8 cellular contexts compared by ENCODE assay signal in genomic region chr7:84195295-84196006, GRCh38. TPM values are rescaled to one million over a fixed set of nuclear protein-coding genes. Genes with fewer than 3 reads are reported as not detected.
DNase-seq lines count a peak whose midpoint lies in the region; ATAC-seq and TF ChIP-seq lines count a peak whose summit lies in the region.

No MANE protein-coding gene starts in this region.

- peak overlapping the region; percentile 78 for H3K27ac ChIP-seq in Panc1 (ENCODE audit: low read length)
- H3K27ac ChIP-seq in epithelial cell of prostate, result peak overlapping the region; percentile 82

- H3K4me3 ChIP-seq in Panc1 (ENCODE audit: low read depth in 2 of 2, low read length in 2 of 2), result peak overlapping the region; percentile 64 to 77

- H3K27me3 ChIP-seq in Panc1 (ENCODE audit: control insufficient read depth, insufficient read depth, low read length), result no peaks in the 10 kb centered on the region

- POLR2A ChIA-PET in Panc1 (lab: Charles Lee), result interaction anchor here (0.6 to 1.2 kb wide), 6 partner anchors 192 to 364 kb away, joined by 3 to 6 read pairs (median 4); no protein-coding TSS in a partner anchor

- no peaks in the 10 kb centered on the region for H3K9me3 ChIP-seq in Panc1 (ENCODE audit: control insufficient read depth, insufficient read depth, low read depth, low read length)

- CTCF ChIA-PET in Panc1 (lab: Charles Lee), result interaction anchor here (0.5 to 0.7 kb wide), 4 partner anchors 35 to 826 kb away, joined by 4 to 5 read pairs (median 4); no protein-coding TSS in a partner anchor

- peak; percentile 61 for DNase-seq in DMS53 treated with DMSO at 0.1 percent for 48 hours (lab: John Stamatoyannopoulos, UW; ENCODE audit: unreplicated experiment)
- no peak for DNase-seq in Panc1 (ENCODE audit: low read depth, low spot score)
- no peak for DNase-seq in epithelial cell of prostate (ENCODE audit: low read depth, low spot score)
- DNase-seq in omental fat pad (ENCODE audit: low spot score), result no peak
- DNase-seq in LoVo (ENCODE audit: low spot score), result no peak
- DNase-seq in GM19240 (ENCODE audit: insufficient read length, low spot score), result no peak
- no peak for DNase-seq in NCI-H446 (lab: John Stamatoyannopoulos, UW)
- no peak for DNase-seq in SHP77 treated with DMSO at 0.1 percent for 48 hours (lab: John Stamatoyannopoulos, UW)

- no peaks in the 10 kb centered on the region for H3K36me3 ChIP-seq in Panc1 (ENCODE audit: control insufficient read depth, insufficient read depth, low read length)

- ATAC-seq in Panc1, result peak; percentile 69
- ATAC-seq in omental fat pad (ENCODE audit: low FRiP score), result peak; percentile 14

- in situ Hi-C loops in Panc1 (cut with HindIII; ENCODE audit: low pct_unique_long_range_greater_than_20kb, low sequenced_read_pairs), result no loop called here

- peaks cover 16% of the 10 kb centered on the region for H3K4me1 ChIP-seq in Panc1 (ENCODE audit: control insufficient read depth, insufficient read depth, low read length)

- TF ChIP-seq CTCF in Panc1 (IDR thresholded peaks at IDR 0.05), result no peak
- TF ChIP-seq CTCF in omental fat pad (IDR thresholded peaks at IDR 0.05), result no peak

- no TSS peak for BruUV-seq in Panc1 (replicated peaks; lab: Mats Ljungman, UMichigan)

- intact Hi-C loops in Panc1 (cut with micrococcal nuclease; ENCODE audit: unreplicated experiment), result loop anchor here (2.0 to 10.0 kb wide), 2 partner anchors 219 to 827 kb away; no protein-coding TSS in a partner anchor

RNA-seq across cellular contexts. Expression of gene SEMA3A, which starts 0.9 kb away (rescaled TPM):
- total RNA-seq in Panc1 (2021; ENCODE audit: unreplicated experiment) (43.3 TPM), omental fat pad (10 to 100 TPM in 1 of 4 donors, 1 to 10 TPM in 3; 4.3 to 11.4 (median 7.4) TPM)
- 16.7 TPM for polyA plus RNA-seq in Panc1 (2012; ENCODE audit: insufficient read length)
